8 cellular contexts compared by ENCODE assay signal in the genomic region with DNA sequence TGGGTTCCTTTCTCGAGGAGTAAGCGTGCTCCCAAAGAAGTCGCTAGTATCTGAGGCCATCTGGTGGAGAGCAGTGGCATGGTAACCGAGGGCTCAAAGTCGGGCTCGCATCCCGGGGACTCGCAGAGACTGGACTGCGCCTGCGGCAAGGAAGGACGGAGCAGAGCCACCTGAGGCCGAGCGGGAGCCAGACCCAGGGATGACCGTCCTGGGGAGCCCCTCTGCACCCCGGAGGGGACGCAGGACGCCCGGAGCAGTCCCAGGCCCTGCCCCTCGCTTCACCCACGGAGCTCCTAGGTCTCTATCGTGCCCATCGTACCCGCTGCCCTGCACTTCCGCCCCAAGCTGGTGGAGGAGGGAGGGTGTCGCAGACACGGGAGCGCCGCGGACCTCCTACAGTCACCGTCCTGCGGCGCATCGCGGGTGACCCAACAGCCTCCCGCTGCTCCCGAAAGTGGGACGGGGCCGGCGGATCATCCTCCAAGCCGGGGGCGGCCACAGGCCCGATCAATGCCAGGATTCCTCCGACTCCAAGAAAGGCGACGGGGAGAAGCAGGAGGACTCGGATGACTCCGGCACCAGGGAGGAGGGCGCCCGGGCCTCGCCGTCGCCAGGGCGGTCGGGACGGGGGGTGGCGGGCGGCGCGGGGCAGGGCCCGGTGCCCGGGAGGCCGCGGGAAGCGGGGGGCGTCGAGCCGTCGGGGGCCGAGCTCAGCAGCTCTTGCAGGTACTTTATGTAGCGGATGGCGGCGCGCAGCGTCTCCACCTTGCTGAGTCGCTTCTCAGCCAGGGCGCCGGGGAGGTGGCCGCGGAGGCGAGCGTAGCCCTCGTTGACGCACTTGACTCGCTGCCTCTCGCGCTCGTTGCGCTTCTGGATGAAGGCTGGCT. TPM values are rescaled to one million over a fixed set of nuclear protein-coding genes. Genes with fewer than 3 reads are reported as not detected.
DNase-seq lines count a peak whose midpoint lies in the region; ATAC-seq and TF ChIP-seq lines count a peak whose summit lies in the region.

No MANE protein-coding gene starts in this region.

- peak overlapping the region; percentile 81 to 94 (median 87) for H3K4me3 Mint-ChIP-seq in naive B cell

- H3K27ac Mint-ChIP-seq in naive B cell = peak overlapping the region in 1 of 6 donors; percentile 80

- no peaks in the 10 kb centered on the region for H3K36me3 Mint-ChIP-seq in naive B cell

- no peaks in the 10 kb centered on the region for H3K9me3 Mint-ChIP-seq in naive B cell

- no peaks in the 10 kb centered on the region for H3K9me3 ChIP-seq in Peyer's patch

- ATAC-seq in GM21717 (IDR thresholded peaks at IDR 0.05; ENCODE audit: unreplicated experiment) (peak; percentile 71), naive B cell (ENCODE audit: low read depth in 2 of 2) (peak; percentile 83)

- H3K4me1 Mint-ChIP-seq in naive B cell = peaks cover 0 to 13% (median 11%) of the 10 kb centered on the region in 3 donors

- H3K27me3 ChIP-seq in Peyer's patch = no peaks in the 10 kb centered on the region

- peak overlapping the region; percentile 42 to 84 (median 58) for H3K4me3 ChIP-seq in Peyer's patch

- peak; percentile 48 to 68 for TF ChIP-seq POLR2A in Peyer's patch (IDR thresholded peaks at IDR 0.05)

- H3K36me3 ChIP-seq in Peyer's patch = no peaks in the 10 kb centered on the region

- DNase-seq in DMS 273 (lab: John Stamatoyannopoulos, UW; ENCODE audit: unreplicated experiment) (peak; percentile 99), KG1 (lab: John Stamatoyannopoulos, UW) (peak; percentile 48), Peyer's patch (peak; percentile 75 to 93 (median 93)), activated T-helper 1 cell treated with Interleukin-2 at 50 U/mL for 16 hours (ENCODE audit: low read depth) (peak; percentile 49), fibroblast of gingiva (ENCODE audit: low read depth) (peak; percentile 80), naive B cell (peak; percentile 62)
- DNase-seq in stimulated activated CD8-positive, alpha-beta memory T cell treated with anti-CD3 and anti-CD28 coated beads, Interleukin-7, amount 100 ng/mL, for 48 hours (ENCODE audit: extremely low read depth in 1 of 2, low read depth in 1 of 2) = peak; percentile 47 to 62

- peaks cover 0 to 6% (median 0%) of the 10 kb centered on the region in 4 donors for H3K4me1 ChIP-seq in Peyer's patch

- peak; percentile 53 to 91 (median 84) for TF ChIP-seq CTCF in Peyer's patch (IDR thresholded peaks at IDR 0.05)

- peak overlapping the region in 3 of 4 donors; percentile 26 to 60 (median 55) for H3K27ac ChIP-seq in Peyer's patch

- peaks cover 25 to 46% (median 33%) of the 10 kb centered on the region in 3 donors for H3K27me3 Mint-ChIP-seq in naive B cell

RNA-seq across cellular contexts. Expression of gene CACNA1S, which starts 2.3 kb away (rescaled TPM):
- total RNA-seq in Peyer's patch = not detected
- polyA plus RNA-seq in naive B cell (ENCODE audit: low read depth in 6 of 6) = not detected

RNA-seq across cellular contexts. Expression of gene ASCL5, which starts 12.5 kb away (rescaled TPM):
- total RNA-seq in Peyer's patch = not detected
- polyA plus RNA-seq in naive B cell (ENCODE audit: low read depth in 6 of 6) = not detected

RNA-seq across cellular contexts. Expression of gene TMEM9, which starts 39.8 kb away (rescaled TPM):
- total RNA-seq in Peyer's patch = 10 to 100 TPM; 20.6 to 32.3 (median 27.1) TPM
- polyA plus RNA-seq in naive B cell (ENCODE audit: low read depth in 6 of 6) = 10 to 100 TPM; 24.6 to 43.5 (median 31.4) TPM

Comparison
In these comparisons a context has a peak if more than half of its experiments do, and no peak if none do; other contexts are left out.
1. Peak in every context shown above with its lines: DNase-seq, ATAC-seq, H3K4me3 ChIP-seq and H3K27ac ChIP-seq.
2. DNase-seq: peak in every context shown above with its lines; median percentile 99 in DMS 273; 93 in Peyer's patch; 80 in fibroblast of gingiva; 62 in naive B cell; 54 in stimulated activated CD8-positive, alpha-beta memory T cell treated with anti-CD3 and anti-CD28 coated beads, Interleukin-7, amount 100 ng/mL, for 48 hours; 49 in activated T-helper 1 cell treated with Interleukin-2 at 50 U/mL for 16 hours; 48 in KG1.